ENCODE assay signal across 19 cellular contexts in the genomic region with DNA sequence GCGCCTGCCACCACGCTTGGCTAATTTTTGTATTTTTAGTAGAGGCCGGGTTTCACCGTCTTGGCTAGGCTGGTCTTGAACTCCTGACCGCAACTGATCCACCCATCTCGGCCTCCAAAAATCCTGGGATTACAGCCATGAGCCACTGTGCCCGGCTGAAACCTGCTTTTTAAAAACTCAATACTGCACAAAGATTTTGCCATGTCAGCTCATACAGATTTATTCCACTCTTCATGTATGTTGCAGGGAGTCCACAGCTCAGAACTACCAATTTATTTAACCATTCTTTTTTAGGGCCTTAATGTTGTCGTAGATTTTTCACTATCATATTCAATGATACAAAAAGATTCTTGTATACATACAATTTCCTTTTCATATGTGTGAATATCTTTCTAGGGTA. TPM values are rescaled to one million over a fixed set of nuclear protein-coding genes. Genes with fewer than 3 reads are reported as not detected.
DNase-seq lines count a peak whose midpoint lies in the region; ATAC-seq, FAIRE-seq and TF ChIP-seq lines count a peak whose summit lies in the region.
"Had no signal": no experiment of that assay in that cellular context is flagged by ENCODE, and none has a peak within 500 bp of the region (broad histone marks: within the 10 kb centered on the region; RNA-seq: fewer than 3 reads in every experiment).

No MANE protein-coding gene starts in this region.

- H3K27ac Mint-ChIP-seq in activated CD8-positive, alpha-beta memory T cell treated with anti-CD3 and anti-CD28 coated beads, Interleukin-2, amount 10 ng/mL, durations not matched to agents 7 days and 5 days: no peak overlapping the region
- H3K27ac Mint-ChIP-seq: B cell; CD8-positive, alpha-beta T cell; H9 had no signal

- H3K4me3 ChIP-seq in right atrium auricular region (no peak overlapping the region), left ventricle myocardium inferior (no peak overlapping the region), K562 (no peak overlapping the region)
- H3K4me3 ChIP-seq: BLaER1 treated with 17β-estradiol and CSF1 and Interleukin-3, amounts not matched to agents 10 nM and 100 nM had no signal

- H3K27me3 ChIP-seq in right atrium auricular region (no peaks in the 10 kb centered on the region), left ventricle myocardium inferior (ENCODE audit: low read depth) (no peaks in the 10 kb centered on the region), K562 (ENCODE audit: control insufficient read depth in 2 of 2, insufficient read depth in 2 of 2, low read length in 2 of 2) (no peaks in the 10 kb centered on the region)
- H3K27me3 ChIP-seq: BLaER1 treated with 17β-estradiol and CSF1 and Interleukin-3, amounts not matched to agents 10 nM and 100 nM had no signal

- H3K9me3 ChIP-seq in right atrium auricular region (no peaks in the 10 kb centered on the region), left ventricle myocardium inferior (replicated peaks) (no peaks in the 10 kb centered on the region), K562 (replicated peaks; ENCODE audit: control insufficient read depth, insufficient read depth, low read depth, low read length) (no peaks in the 10 kb centered on the region)
- H3K9me3 ChIP-seq: BLaER1 treated with 17β-estradiol and CSF1 and Interleukin-3, amounts not matched to agents 10 nM and 100 nM had no signal

- H3K9ac ChIP-seq in K562 (ENCODE audit: insufficient read depth in 1 of 2, low read depth in 2 of 2, low read length in 2 of 2): 0 out of 4 replicates have a peak overlapping the region, but pooled peaks of 1 of the 2 experiments have one; percentile 38
- H3K9ac ChIP-seq: BLaER1 treated with 17β-estradiol and CSF1 and Interleukin-3, amounts not matched to agents 10 nM and 100 nM had no signal

- POLR2A ChIA-PET in K562 (lab: Yijun Ruan, JAX): interaction anchor here (0.6 to 7.3 kb wide), 5 partner anchors 8 to 134 kb away, joined by 3 to 125 read pairs (median 4); a partner anchor contains a TSS

- H3K4me1 Mint-ChIP-seq in activated CD8-positive, alpha-beta memory T cell treated with anti-CD3 and anti-CD28 coated beads, Interleukin-2, amount 10 ng/mL, durations not matched to agents 7 days and 5 days: peaks cover 11% of the 10 kb centered on the region
- H3K4me1 Mint-ChIP-seq: B cell, H9 had no signal

- H3K36me3 ChIP-seq in right atrium auricular region: peaks cover 88% of the 10 kb centered on the region
- H3K36me3 ChIP-seq in left ventricle myocardium inferior: peaks cover 92% of the 10 kb centered on the region
- H3K36me3 ChIP-seq in K562 (ENCODE audit: control insufficient read depth, insufficient read depth, low read length): peaks cover 88% of the 10 kb centered on the region

- peak; percentile 15 for DNase-seq in activated CD8-positive, alpha-beta memory T cell treated with anti-CD3 and anti-CD28 coated beads, Interleukin-2, amount 10 ng/mL, durations not matched to agents 7 days and 5 days
- DNase-seq in activated CD8-positive, alpha-beta memory T cell treated with anti-CD3 and anti-CD28 coated beads, Interleukin-2, amount 50 U/mL, for 48 hours: no peak
- peak; percentile 13 for DNase-seq in right atrium auricular region (ENCODE audit: low spot score)
- no peak for DNase-seq in left ventricle myocardium inferior
- DNase-seq in K562 (ENCODE audit: extremely low read depth in 1 of 4, low spot score in 3 of 4): no peak
- DNase-seq in posterior vena cava (ENCODE audit: low spot score): peak; percentile 19
- DNase-seq in NCI-H2107 (lab: John Stamatoyannopoulos, UW): no peak
- DNase-seq: 8988T, Calu3, DMS79 treated with DMSO at 0.1 percent for 48 hours, GF-D8, H9 had no signal

- H3K9me3 Mint-ChIP-seq in activated CD8-positive, alpha-beta memory T cell treated with anti-CD3 and anti-CD28 coated beads, Interleukin-2, amount 10 ng/mL, durations not matched to agents 7 days and 5 days (ENCODE audit: low read depth): no peaks in the 10 kb centered on the region
- H3K9me3 Mint-ChIP-seq: CD8-positive, alpha-beta T cell; H9 had no signal

- H3K79me2 ChIP-seq in K562 (ENCODE audit: control insufficient read depth, insufficient read depth, low read length): peaks cover 3% of the 10 kb centered on the region; the same call in 1 of the 3 replicates

- TF ChIP-seq RAD21 in K562 (CRISPR knock-in tag; conservative IDR thresholded peaks at IDR 0.05 in 1 of 2, IDR thresholded peaks at IDR 0.05 in 1 of 2): no peak

- no peak overlapping the region for H2AFZ ChIP-seq in K562 (ENCODE audit: low read depth, low read length)

- no peak for TF ChIP-seq CTCF in right atrium auricular region (IDR thresholded peaks at IDR 0.05)
- TF ChIP-seq CTCF in left ventricle myocardium inferior (IDR thresholded peaks at IDR 0.05; ENCODE audit: borderline replicate concordance): no peak
- TF ChIP-seq CTCF in K562 (IDR thresholded peaks at IDR 0.05 in 2 of 3, conservative IDR thresholded peaks at IDR 0.05 in 1 of 3; ENCODE audit: insufficient read depth in 2 of 3, low read depth in 1 of 3, low read length in 3 of 3): no peak

- H3K27me3 Mint-ChIP-seq in activated CD8-positive, alpha-beta memory T cell treated with anti-CD3 and anti-CD28 coated beads, Interleukin-2, amount 10 ng/mL, durations not matched to agents 7 days and 5 days: no peaks in the 10 kb centered on the region
- H3K27me3 Mint-ChIP-seq: B cell had no signal

- intact Hi-C loops in left ventricle myocardium inferior (cut with micrococcal nuclease) (no loop called here), K562 (cut with micrococcal nuclease) (no loop called here), posterior vena cava (cut with DNase I) (no loop called here)

- no peak overlapping the region for H3K4me3 Mint-ChIP-seq in activated CD8-positive, alpha-beta memory T cell treated with anti-CD3 and anti-CD28 coated beads, Interleukin-2, amount 10 ng/mL, durations not matched to agents 7 days and 5 days
- H3K4me3 Mint-ChIP-seq: B cell; CD8-positive, alpha-beta T cell; H9 had no signal

- H3K27ac ChIP-seq in right atrium auricular region: no peak overlapping the region
- H3K27ac ChIP-seq in left ventricle myocardium inferior (replicated peaks): no peak overlapping the region
- H3K27ac ChIP-seq in K562 (ENCODE audit: extremely low read depth, low read depth, low read length): no peak overlapping the region
- H3K27ac ChIP-seq: BLaER1 treated with 17β-estradiol and CSF1 and Interleukin-3, amounts not matched to agents 10 nM and 100 nM had no signal

- no peak overlapping the region for H3K4me2 ChIP-seq in K562 (ENCODE audit: insufficient read depth, low read length)
- H3K4me2 ChIP-seq: BLaER1 treated with 17β-estradiol and CSF1 and Interleukin-3, amounts not matched to agents 10 nM and 100 nM had no signal

- peaks cover 56% of the 10 kb centered on the region for H3K36me3 Mint-ChIP-seq in activated CD8-positive, alpha-beta memory T cell treated with anti-CD3 and anti-CD28 coated beads, Interleukin-2, amount 10 ng/mL, durations not matched to agents 7 days and 5 days

- TF ChIP-seq EP300 in K562 (IDR thresholded peaks at IDR 0.05; ENCODE audit: low read length): no peak

- no peaks in the 10 kb centered on the region for H4K20me1 ChIP-seq in K562 (replicated peaks; ENCODE audit: control insufficient read depth, insufficient read depth, low read length)

- in situ Hi-C loops in K562 (cut with MboI): no loop called here

- FAIRE-seq in K562 (lab: Jason Lieb, UNC): no peak
- FAIRE-seq: GM19239, H1, HTR-8/SVneo had no signal

- H3K4me1 ChIP-seq in right atrium auricular region (no peaks in the 10 kb centered on the region), left ventricle myocardium inferior (peaks cover 4% of the 10 kb centered on the region), K562 (replicated peaks in 1 of 2; ENCODE audit: control insufficient read depth in 2 of 2, insufficient read depth in 2 of 2, low read length in 2 of 2) (no peaks in the 10 kb centered on the region)
- H3K4me1 ChIP-seq: BLaER1 treated with 17β-estradiol and CSF1 and Interleukin-3, amounts not matched to agents 10 nM and 100 nM had no signal

- 98% methylated on average over 8 of the region's 8 CpGs for WGBS in K562 (ENCODE audit: insufficient coverage, low coverage, missing lambda C conversion rate)

- no peak for TF ChIP-seq POLR2A in K562 (conservative IDR thresholded peaks at IDR 0.05)

- CTCF ChIA-PET in activated CD8-positive, alpha-beta memory T cell treated with anti-CD3 and anti-CD28 coated beads, Interleukin-2, amount 10 ng/mL, durations not matched to agents 7 days and 5 days (lab: Charles Lee): interaction anchor here (1.0 to 1.1 kb wide), 3 partner anchors 9 to 145 kb away, joined by 3 read pairs; no protein-coding TSS in a partner anchor
- CTCF ChIA-PET in K562 (lab: Yijun Ruan, JAX; ENCODE audit: low intra/inter-chr PET ratio): no interaction called here

- no peaks in the 10 kb centered on the region for H3K9me1 ChIP-seq in K562 (ENCODE audit: control insufficient read depth, insufficient read depth, low read length)

- no TSS peak for BruUV-seq in K562 (replicated peaks; lab: Mats Ljungman, UMichigan)

- ATAC-seq in activated CD8-positive, alpha-beta memory T cell treated with anti-CD3 and anti-CD28 coated beads, Interleukin-2, amount 10 ng/mL, durations not matched to agents 7 days and 5 days: no peak
- no peak for ATAC-seq in K562
- no peak for ATAC-seq in GM18520 (IDR thresholded peaks at IDR 0.05; ENCODE audit: unreplicated experiment)
- ATAC-seq: CD8-positive, alpha-beta T cell had no signal

RNA-seq across cellular contexts. Expression of a gene that starts 20.0 kb away (rescaled TPM):
- 10 to 100 TPM; 45.2 to 45.3 TPM for total RNA-seq in activated CD8-positive, alpha-beta memory T cell treated with anti-CD3 and anti-CD28 coated beads, Interleukin-2, amount 10 ng/mL, durations not matched to agents 7 days and 5 days
- total RNA-seq in right atrium auricular region (1 to 10 TPM; 7.5 to 9.6 TPM), left ventricle myocardium inferior (8.4 TPM), K562 (2014; rRNA removed) (25.3 and 27.7 TPM in 2 replicates), K562 (2014; rRNA removed; fragmentation: Illumina TruSeq; extraction: Trizol) (41.1 and 50.2 TPM in 2 replicates), K562 (2015; rRNA removed; fragmentation: Illumina TruSeq; extraction: Trizol) (32.5 and 36.5 TPM in 2 replicates), K562 (2021) (34.1 and 36.0 TPM in 2 replicates), posterior vena cava (10 to 100 TPM; 15.9 to 16.8 TPM)
- 46.3 and 139 TPM in 2 replicates for total RNA-seq in K562 (2011; cell fraction: chromatin; rRNA removed; ENCODE audit: low replicate concordance)
- total RNA-seq in K562 (2011; cell fraction: nucleolus; rRNA removed): 22.3 and 27.9 TPM in 2 replicates
- 46.5 and 73.4 TPM in 2 replicates for total RNA-seq in K562 (2011; cell fraction: nucleoplasm; rRNA removed)
- polyA plus RNA-seq in K562 (2011; rRNA removed) (28.9 and 32.0 TPM in 2 replicates), K562 (2014; fragmentation: Illumina TruSeq; extraction: Trizol) (41.3 and 50.9 TPM in 2 replicates), K562 (2014; fragmentation: Nextera tagmentation; extraction: Ambion mirVana) (10 to 100 TPM; 14.8 to 20.7 TPM), K562 (2014; rRNA removed) (34.8 and 37.9 TPM in 2 replicates)
- polyA plus RNA-seq in K562 (2011; cell fraction: cytosol; rRNA removed): 15.4 and 21.2 TPM in 2 replicates
- 40.8 and 51.1 TPM in 2 replicates for polyA plus RNA-seq in K562 (2011; cell fraction: nucleus; rRNA removed)
- polyA plus RNA-seq in K562 (2012): 21.2 and 36.6 TPM in 2 replicates
- polyA minus RNA-seq in K562 (2011; rRNA and poly(A)+ RNA removed): 27.6 and 29.6 TPM in 2 replicates
- 13.9 and 15.6 TPM in 2 replicates for polyA minus RNA-seq in K562 (2011; cell fraction: cytosol; rRNA and poly(A)+ RNA removed)
- 15.1 and 30.9 TPM in 2 replicates for polyA minus RNA-seq in K562 (2011; cell fraction: nucleus; rRNA and poly(A)+ RNA removed)

RNA-seq across cellular contexts. Expression of a gene that starts 46.0 kb away (rescaled TPM):
- total RNA-seq in activated CD8-positive, alpha-beta memory T cell treated with anti-CD3 and anti-CD28 coated beads, Interleukin-2, amount 10 ng/mL, durations not matched to agents 7 days and 5 days: 100 to 1,000 TPM; 102 to 113 TPM
- total RNA-seq in right atrium auricular region: 10 to 100 TPM; 35.6 to 36.6 TPM
- 35.8 TPM for total RNA-seq in left ventricle myocardium inferior
- total RNA-seq in K562 (2011; cell fraction: chromatin; rRNA removed; ENCODE audit: low replicate concordance): 98.7 and 318 TPM in 2 replicates
- total RNA-seq in K562 (2011; cell fraction: nucleolus; rRNA removed): 46.5 and 58.4 TPM in 2 replicates
- 128 and 216 TPM in 2 replicates for total RNA-seq in K562 (2011; cell fraction: nucleoplasm; rRNA removed)
- 65.9 and 83.6 TPM in 2 replicates for total RNA-seq in K562 (2014; rRNA removed)
- total RNA-seq in K562 (2014; rRNA removed; fragmentation: Illumina TruSeq; extraction: Trizol): 112 and 125 TPM in 2 replicates
- total RNA-seq in K562 (2015; rRNA removed; fragmentation: Illumina TruSeq; extraction: Trizol): 109 and 120 TPM in 2 replicates
- 55.5 and 56.9 TPM in 2 replicates for total RNA-seq in K562 (2021)
- polyA plus RNA-seq in K562 (2011; rRNA removed): 66.6 and 70.1 TPM in 2 replicates
- 4.7 and 14.5 TPM in 2 replicates for polyA plus RNA-seq in K562 (2011; cell fraction: cytosol; rRNA removed)
- 82.9 and 129 TPM in 2 replicates for polyA plus RNA-seq in K562 (2011; cell fraction: nucleus; rRNA removed)
- polyA plus RNA-seq in K562 (2012): 44.7 and 51.8 TPM in 2 replicates
- 87.5 and 123 TPM in 2 replicates for polyA plus RNA-seq in K562 (2014; fragmentation: Illumina TruSeq; extraction: Trizol)
- 10 to 100 TPM; 52.6 to 72.3 TPM for polyA plus RNA-seq in K562 (2014; fragmentation: Nextera tagmentation; extraction: Ambion mirVana)
- 65.0 and 80.3 TPM in 2 replicates for polyA plus RNA-seq in K562 (2014; rRNA removed)
- 55.6 and 64.7 TPM in 2 replicates for polyA minus RNA-seq in K562 (2011; rRNA and poly(A)+ RNA removed)
- 13.8 and 20.4 TPM in 2 replicates for polyA minus RNA-seq in K562 (2011; cell fraction: cytosol; rRNA and poly(A)+ RNA removed)
- 44.2 and 98.2 TPM in 2 replicates for polyA minus RNA-seq in K562 (2011; cell fraction: nucleus; rRNA and poly(A)+ RNA removed)
- total RNA-seq in posterior vena cava: 10 to 100 TPM; 52.5 to 60.6 TPM

RNA-seq across cellular contexts. Expression of a gene that starts 46.3 kb away (rescaled TPM):
- 100 to 1,000 TPM; 129 to 200 TPM for total RNA-seq in activated CD8-positive, alpha-beta memory T cell treated with anti-CD3 and anti-CD28 coated beads, Interleukin-2, amount 10 ng/mL, durations not matched to agents 7 days and 5 days
- 1 to 10 TPM; 2.2 to 3.0 TPM for total RNA-seq in right atrium auricular region
- 1.4 TPM for total RNA-seq in left ventricle myocardium inferior
- 430 and 898 TPM in 2 replicates for total RNA-seq in K562 (2011; cell fraction: chromatin; rRNA removed; ENCODE audit: low replicate concordance)
- 165 and 228 TPM in 2 replicates for total RNA-seq in K562 (2011; cell fraction: nucleolus; rRNA removed)
- total RNA-seq in K562 (2011; cell fraction: nucleoplasm; rRNA removed): 371 and 438 TPM in 2 replicates
- 62.7 and 69.9 TPM in 2 replicates for total RNA-seq in K562 (2014; rRNA removed)
- total RNA-seq in K562 (2014; rRNA removed; fragmentation: Illumina TruSeq; extraction: Trizol): 134 and 135 TPM in 2 replicates
- 110 and 120 TPM in 2 replicates for total RNA-seq in K562 (2015; rRNA removed; fragmentation: Illumina TruSeq; extraction: Trizol)
- total RNA-seq in K562 (2021): 82.3 and 83.1 TPM in 2 replicates
- polyA plus RNA-seq in K562 (2011; rRNA removed): 130 and 146 TPM in 2 replicates
- polyA plus RNA-seq in K562 (2011; cell fraction: cytosol; rRNA removed): 26.7 and 41.9 TPM in 2 replicates
- polyA plus RNA-seq in K562 (2011; cell fraction: nucleus; rRNA removed): 353 and 375 TPM in 2 replicates
- polyA plus RNA-seq in K562 (2012): 55.8 and 85.6 TPM in 2 replicates
- polyA plus RNA-seq in K562 (2014; fragmentation: Illumina TruSeq; extraction: Trizol): 74.1 and 99.6 TPM in 2 replicates
- 10 to 100 TPM; 38.9 to 57.8 TPM for polyA plus RNA-seq in K562 (2014; fragmentation: Nextera tagmentation; extraction: Ambion mirVana)
- polyA plus RNA-seq in K562 (2014; rRNA removed): 102 and 103 TPM in 2 replicates
- 198 and 218 TPM in 2 replicates for polyA minus RNA-seq in K562 (2011; rRNA and poly(A)+ RNA removed)
- polyA minus RNA-seq in K562 (2011; cell fraction: cytosol; rRNA and poly(A)+ RNA removed): 42.0 and 54.2 TPM in 2 replicates
- 158 and 332 TPM in 2 replicates for polyA minus RNA-seq in K562 (2011; cell fraction: nucleus; rRNA and poly(A)+ RNA removed)
- 10 to 100 TPM; 10.9 to 12.3 TPM for total RNA-seq in posterior vena cava

RNA-seq across cellular contexts. Expression of a gene that starts 58.3 kb away (rescaled TPM):
- 10 to 100 TPM; 56.2 to 75.7 TPM for total RNA-seq in activated CD8-positive, alpha-beta memory T cell treated with anti-CD3 and anti-CD28 coated beads, Interleukin-2, amount 10 ng/mL, durations not matched to agents 7 days and 5 days
- total RNA-seq in right atrium auricular region (100 to 1,000 TPM in 1 of 2 donors, 10 to 100 TPM in 1; 91.5 to 153 TPM), left ventricle myocardium inferior (102 TPM), K562 (2014; rRNA removed) (19.7 and 20.1 TPM in 2 replicates), K562 (2014; rRNA removed; fragmentation: Illumina TruSeq; extraction: Trizol) (29.6 and 39.5 TPM in 2 replicates), K562 (2015; rRNA removed; fragmentation: Illumina TruSeq; extraction: Trizol) (33.3 and 33.9 TPM in 2 replicates), K562 (2021) (24.9 and 27.8 TPM in 2 replicates), posterior vena cava (100 to 1,000 TPM; 141 to 226 TPM)
- 77.3 and 128 TPM in 2 replicates for total RNA-seq in K562 (2011; cell fraction: chromatin; rRNA removed; ENCODE audit: low replicate concordance)
- 38.0 and 40.8 TPM in 2 replicates for total RNA-seq in K562 (2011; cell fraction: nucleolus; rRNA removed)
- 61.1 and 81.7 TPM in 2 replicates for total RNA-seq in K562 (2011; cell fraction: nucleoplasm; rRNA removed)
- polyA plus RNA-seq in K562 (2011; rRNA removed) (31.9 and 34.5 TPM in 2 replicates), K562 (2014; fragmentation: Illumina TruSeq; extraction: Trizol) (27.3 and 27.6 TPM in 2 replicates), K562 (2014; fragmentation: Nextera tagmentation; extraction: Ambion mirVana) (1 to 10 TPM; 5.8 to 6.1 TPM), K562 (2014; rRNA removed) (19.1 and 21.2 TPM in 2 replicates)
- 24.3 and 28.5 TPM in 2 replicates for polyA plus RNA-seq in K562 (2011; cell fraction: cytosol; rRNA removed)
- 31.9 and 33.0 TPM in 2 replicates for polyA plus RNA-seq in K562 (2011; cell fraction: nucleus; rRNA removed)
- 17.8 and 31.5 TPM in 2 replicates for polyA plus RNA-seq in K562 (2012)
- polyA minus RNA-seq in K562 (2011; rRNA and poly(A)+ RNA removed): 48.7 and 54.3 TPM in 2 replicates
- 16.9 and 22.4 TPM in 2 replicates for polyA minus RNA-seq in K562 (2011; cell fraction: cytosol; rRNA and poly(A)+ RNA removed)
- 17.0 and 35.5 TPM in 2 replicates for polyA minus RNA-seq in K562 (2011; cell fraction: nucleus; rRNA and poly(A)+ RNA removed)

Comparison
In these comparisons a context has a peak if more than half of its experiments do, and no peak if none do; other contexts are left out.
1. DNase-seq: peak in activated CD8-positive, alpha-beta memory T cell treated with anti-CD3 and anti-CD28 coated beads, Interleukin-2, amount 10 ng/mL, durations not matched to agents 7 days and 5 days (single experiment), right atrium auricular region (single experiment) and posterior vena cava (single experiment); none in activated CD8-positive, alpha-beta memory T cell treated with anti-CD3 and anti-CD28 coated beads, Interleukin-2, amount 50 U/mL, for 48 hours (single experiment), left ventricle myocardium inferior (single experiment), K562 (0 of 4) and NCI-H2107 (single experiment).
2. RNA of a gene that starts 46.3 kb away (total RNA-seq): 129 to 200 TPM in activated CD8-positive, alpha-beta memory T cell treated with anti-CD3 and anti-CD28 coated beads, Interleukin-2, amount 10 ng/mL, durations not matched to agents 7 days and 5 days and 62.7 to 898 TPM in K562; 10.9 to 12.3 TPM in posterior vena cava, 2.2 to 3.0 TPM in right atrium auricular region and 1.4 TPM in left ventricle myocardium inferior (single experiment); every median in the first group is over 4 times any median in the second.